ENCODE assay signal across 20 cellular contexts in the genomic region with DNA sequence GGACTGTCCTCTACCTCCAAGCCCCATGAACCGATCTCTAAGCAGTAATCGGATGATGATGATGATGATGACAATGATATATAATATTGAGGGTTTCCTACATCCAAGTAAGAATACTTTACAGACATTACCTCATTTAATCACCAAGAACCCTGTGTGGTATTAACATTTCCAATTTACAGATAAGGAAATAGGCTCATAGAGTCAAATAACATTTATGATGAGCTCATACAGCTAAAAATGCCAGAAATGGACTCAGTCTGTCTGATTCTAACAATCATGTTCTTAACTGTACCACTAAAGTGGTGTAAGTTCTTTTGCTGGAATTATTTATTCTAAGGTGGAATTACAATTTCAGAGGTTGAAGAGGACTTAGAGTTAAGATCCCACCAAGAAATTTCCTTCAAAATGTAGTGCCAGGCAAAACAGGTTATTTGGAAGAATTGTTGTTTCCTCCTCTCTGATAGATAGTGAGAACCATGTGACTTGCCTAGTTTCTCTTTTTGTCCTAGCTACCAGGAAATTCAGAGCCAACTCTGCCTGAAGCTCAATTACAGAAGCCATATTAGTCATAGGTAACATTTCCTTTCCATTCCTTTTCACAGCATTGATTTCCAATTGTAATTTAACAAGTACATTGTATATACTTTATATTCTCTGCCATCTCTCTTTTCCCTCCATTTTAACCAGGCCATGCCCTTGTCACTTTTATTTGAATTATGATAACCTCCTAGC. TPM values are rescaled to one million over a fixed set of nuclear protein-coding genes. Genes with fewer than 3 reads are reported as not detected.
DNase-seq lines count a peak whose midpoint lies in the region; ATAC-seq, FAIRE-seq and TF ChIP-seq lines count a peak whose summit lies in the region.
"Had no signal": no experiment of that assay in that cellular context is flagged by ENCODE, and none has a peak within 500 bp of the region (broad histone marks: within the 10 kb centered on the region; RNA-seq: fewer than 3 reads in every experiment).

No MANE protein-coding gene starts in this region.

- H3K36me3 ChIP-seq in mucosa of descending colon (ENCODE audit: low read depth) (no peaks in the 10 kb centered on the region), spleen (no peaks in the 10 kb centered on the region)

- no peak for TF ChIP-seq POLR2A in spleen (IDR thresholded peaks at IDR 0.05)

- WGBS in spleen, 5 donors: 89 to 98% (median 95%) methylated on average over 2 of the region's 2 CpGs

- peaks cover 6% of the 10 kb centered on the region for H3K4me1 ChIP-seq in mucosa of descending colon (ENCODE audit: low read depth)
- no peaks in the 10 kb centered on the region for H3K4me1 ChIP-seq in spleen

- no peak overlapping the region for H3K4me3 ChIP-seq in epithelial cell of esophagus (ENCODE audit: low read length)
- H3K4me3 ChIP-seq in mucosa of descending colon: no peak overlapping the region
- H3K4me3 ChIP-seq in spleen: no peak overlapping the region
- H3K4me3 ChIP-seq: SK-N-MC had no signal

- H3K9me3 ChIP-seq in mucosa of descending colon (no peaks in the 10 kb centered on the region), spleen (no peaks in the 10 kb centered on the region)

- ATAC-seq in mucosa of descending colon: peak; percentile 67
- ATAC-seq in HG03342 (IDR thresholded peaks at IDR 0.05; ENCODE audit: unreplicated experiment): no peak

- peak; percentile 76 for FAIRE-seq in HTR-8/SVneo (lab: Jason Lieb, UNC)
- FAIRE-seq: GM12891 had no signal

- TF ChIP-seq CTCF in epithelial cell of esophagus (IDR thresholded peaks at IDR 0.05; ENCODE audit: insufficient read depth, low read depth, low read length, missing control alignments): no peak
- TF ChIP-seq CTCF in mucosa of descending colon (IDR thresholded peaks at IDR 0.05): no peak
- no peak for TF ChIP-seq CTCF in spleen (IDR thresholded peaks at IDR 0.05 in 8 of 11, conservative IDR thresholded peaks at IDR 0.05 in 3 of 11)

- no peaks in the 10 kb centered on the region for H3K27me3 ChIP-seq in spleen (replicated peaks in 1 of 7)

- DNase-seq in HTR-8/SVneo (ENCODE audit: insufficient read length, low spot score) (no peak), amniotic epithelial cell (ENCODE audit: low read depth) (peak; percentile 37), epithelial cell of esophagus (ENCODE audit: low read depth) (peak; percentile 62), mucosa of descending colon (no peak), NCI-H526 treated with DMSO at 0.1 percent for 48 hours (lab: John Stamatoyannopoulos, UW) (no peak), spleen (no peak)
- DNase-seq: CD4-positive, CD25-positive, alpha-beta regulatory T cell; DMS 273 treated with DMSO at 0.1 percent for 48 hours; H7; MV-4-11; NCI-H1417; NCI-H1694 treated with DMSO at 0.1 percent for 48 hours; SHP77 treated with DMSO at 0.1 percent for 48 hours had no signal

- peak overlapping the region in 1 of 8 donors; percentile 1 for H3K27ac ChIP-seq in spleen
- H3K27ac ChIP-seq: RWPE1, SK-N-MC had no signal

- intact Hi-C loops in mucosa of descending colon (cut with DNase I, micrococcal nuclease): no loop called here
- intact Hi-C loops in spleen (cut with DNase I; ENCODE audit: low total_unique reads): no loop called here

RNA-seq across cellular contexts. Expression of a gene that starts 23.8 kb away (rescaled TPM):
- total RNA-seq in mucosa of descending colon: 1 to 10 TPM in 1 of 3 donors, under 1 TPM in 2; 0.09 to 1.6 (median 0.60) TPM
- total RNA-seq in spleen: 1 to 10 TPM in 1 of 7 donors, under 1 TPM in 4, not detected in 2; 0.34 to 1.9 (median 0.43) TPM
- not detected for polyA plus RNA-seq in spleen
- total RNA-seq: G401, H7 had no signal
- polyA plus RNA-seq: BJ; CD4-positive, CD25-positive, alpha-beta regulatory T cell; IgD-negative memory B cell had no signal

Comparison
In these comparisons a context has a peak if more than half of its experiments do, and no peak if none do; other contexts are left out.
1. DNase-seq: peak in amniotic epithelial cell (single experiment) and epithelial cell of esophagus (single experiment); none in HTR-8/SVneo (single experiment), mucosa of descending colon (0 of 3), NCI-H526 treated with DMSO at 0.1 percent for 48 hours (single experiment) and spleen (single experiment).